In the genomic region with DNA sequence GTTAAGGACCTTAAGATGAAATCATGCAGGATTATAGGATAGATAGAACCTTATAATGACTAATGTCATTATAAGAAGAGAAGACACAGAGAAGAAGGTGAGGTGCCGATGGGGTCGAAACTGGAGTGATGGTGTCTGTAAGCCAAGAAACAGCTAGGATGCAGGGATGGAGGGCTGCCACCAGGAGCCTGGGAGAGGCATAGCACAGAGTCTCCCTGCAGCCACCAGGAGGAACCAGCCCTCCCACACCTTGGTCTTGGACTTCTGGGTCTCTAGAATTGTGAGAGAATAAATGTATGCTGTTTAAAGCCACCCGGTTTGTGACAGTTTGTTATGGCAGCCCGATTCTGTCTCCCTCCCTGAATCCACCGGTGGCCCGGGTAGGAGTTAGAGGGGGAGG, we compare ENCODE assay signal across 35 cellular contexts.
"Had no signal": no experiment of that assay in that cellular context is flagged by ENCODE, and none has a peak within 500 bp of the region (broad histone marks: within the 10 kb centered on the region; RNA-seq: fewer than 3 reads in every experiment).

No MANE protein-coding gene starts in this region.

- H3K4me3 ChIP-seq: Peyer's patch, SJSA1 had no signal

- H3K4me3 Mint-ChIP-seq: activated CD4-positive, alpha-beta memory T cell treated with anti-CD3 and anti-CD28 coated beads for 36 hours; activated CD4-positive, alpha-beta T cell treated with anti-CD3 and anti-CD28 coated beads for 36 hours; activated CD4-positive, alpha-beta T cell treated with anti-CD3 and anti-CD28 coated beads, Interleukin-2, amount 10 ng/mL, durations not matched to agents 7 days and 5 days; activated naive CD4-positive, alpha-beta T cell treated with anti-CD3 and anti-CD28 coated beads, Interleukin-2, amount 10 ng/mL, durations not matched to agents 7 days and 5 days; activated naive CD8-positive, alpha-beta T cell; activated naive CD8-positive, alpha-beta T cell treated with anti-CD3 and anti-CD28 coated beads, Interleukin-2, amount 50 U/mL, for 24 hours; brain; T-helper 1 cell treated with Interleukin-12 subunit alpha and Interleukin-12 subunit beta and Interleukin-4 antibody, amounts not matched to agents 30 μg/mL and 1 μg/mL, for 36 hours; T-helper 2 cell treated with Interferon-gamma antibody and Interleukin-4, amounts not matched to agents 5 μg/mL and 100 μg/mL, for 36 hours; WTC11 had no signal

- H3K27me3 ChIP-seq: Peyer's patch, SJSA1 had no signal

- H3K9me3 ChIP-seq: SK-N-SH had no signal

- H3K27me3 Mint-ChIP-seq: activated CD4-positive, alpha-beta T cell treated with anti-CD3 and anti-CD28 coated beads, Interleukin-2, amount 10 ng/mL, durations not matched to agents 7 days and 5 days; activated naive CD4-positive, alpha-beta T cell treated with anti-CD3 and anti-CD28 coated beads, Interleukin-2, amount 10 ng/mL, durations not matched to agents 7 days and 5 days had no signal

- H3K36me3 ChIP-seq: Peyer's patch, SJSA1 had no signal

- H3K27ac ChIP-seq: KMS-11, Peyer's patch, SJSA1 had no signal

- H3K36me3 Mint-ChIP-seq: activated naive CD4-positive, alpha-beta T cell treated with anti-CD3 and anti-CD28 coated beads, Interleukin-2, amount 10 ng/mL, durations not matched to agents 7 days and 5 days; activated naive CD8-positive, alpha-beta T cell had no signal

- H3K4me1 ChIP-seq: Peyer's patch, SJSA1 had no signal

- H3K4me2 ChIP-seq: KMS-11, SK-N-SH had no signal

- H3K9ac ChIP-seq: KMS-11, SK-N-SH had no signal

- H3K27ac Mint-ChIP-seq: activated CD4-positive, alpha-beta memory T cell treated with anti-CD3 and anti-CD28 coated beads for 36 hours; activated CD4-positive, alpha-beta T cell treated with anti-CD3 and anti-CD28 coated beads for 36 hours; activated CD4-positive, alpha-beta T cell treated with anti-CD3 and anti-CD28 coated beads, Interleukin-2, amount 10 ng/mL, durations not matched to agents 7 days and 5 days; activated naive CD4-positive, alpha-beta T cell treated with anti-CD3 and anti-CD28 coated beads, Interleukin-2, amount 10 ng/mL, durations not matched to agents 7 days and 5 days; activated naive CD8-positive, alpha-beta T cell; activated naive CD8-positive, alpha-beta T cell treated with anti-CD3 and anti-CD28 coated beads, Interleukin-2, amount 50 U/mL, for 24 hours; brain; T-helper 1 cell treated with Interleukin-12 subunit alpha and Interleukin-12 subunit beta and Interleukin-4 antibody, amounts not matched to agents 30 μg/mL and 1 μg/mL, for 36 hours; T-helper 2 cell treated with Interferon-gamma antibody and Interleukin-4, amounts not matched to agents 5 μg/mL and 100 μg/mL, for 36 hours; WTC11 had no signal

- H3K4me1 Mint-ChIP-seq: activated CD4-positive, alpha-beta T cell treated with anti-CD3 and anti-CD28 coated beads for 36 hours; activated CD4-positive, alpha-beta T cell treated with anti-CD3 and anti-CD28 coated beads, Interleukin-2, amount 10 ng/mL, durations not matched to agents 7 days and 5 days; activated naive CD4-positive, alpha-beta T cell treated with anti-CD3 and anti-CD28 coated beads, Interleukin-2, amount 10 ng/mL, durations not matched to agents 7 days and 5 days; activated naive CD8-positive, alpha-beta T cell treated with anti-CD3 and anti-CD28 coated beads, Interleukin-2, amount 50 U/mL, for 24 hours; WTC11 had no signal

- DNase-seq: activated CD4-positive, alpha-beta memory T cell treated with anti-CD3 and anti-CD28 coated beads for 36 hours; activated CD4-positive, alpha-beta T cell treated with anti-CD3 and anti-CD28 coated beads for 36 hours; activated CD4-positive, alpha-beta T cell treated with anti-CD3 and anti-CD28 coated beads, Interleukin-2, amount 10 ng/mL, durations not matched to agents 7 days and 5 days; activated CD8-positive, alpha-beta memory T cell treated with anti-CD3 and anti-CD28 coated beads, Interleukin-2, amount 50 U/mL, for 48 hours; activated effector memory CD4-positive, alpha-beta T cell treated with Interleukin-2 at 50 U/mL for 16 hours; activated naive CD4-positive, alpha-beta T cell treated with anti-CD3 and anti-CD28 coated beads, Interleukin-2, amount 10 ng/mL, durations not matched to agents 7 days and 5 days; activated naive CD8-positive, alpha-beta T cell treated with anti-CD3 and anti-CD28 coated beads, Interleukin-2, amount 50 U/mL, for 24 hours; activated T-cell treated with anti-CD3 and anti-CD28 coated beads, Interleukin-2, amount 50 U/mL, for 48 hours; anterior cingulate cortex; central memory CD4-positive, alpha-beta T cell; MM.1S; MV-4-11; NCI-H1092; NCI-H1436 treated with DMSO at 0.1 percent for 48 hours; NCI-H187; NCI-H2029 treated with DMSO at 0.1 percent for 48 hours; NCI-H2107; NCI-H2171 treated with DMSO at 0.1 percent for 48 hours; NCI-H2227 treated with DMSO at 0.1 percent for 48 hours; NCI-H446; NCI-H524; NCI-H69; NK-92 treated with Interleukin-12 subunit alpha and Interleukin-12 subunit beta, amount 100 ng/mL, for 24 hours; PC-3; RPMI8226; SHP77 treated with DMSO at 0.1 percent for 48 hours; SK-N-SH had no signal
